28 cellular contexts compared by ENCODE assay signal in the genomic region with DNA sequence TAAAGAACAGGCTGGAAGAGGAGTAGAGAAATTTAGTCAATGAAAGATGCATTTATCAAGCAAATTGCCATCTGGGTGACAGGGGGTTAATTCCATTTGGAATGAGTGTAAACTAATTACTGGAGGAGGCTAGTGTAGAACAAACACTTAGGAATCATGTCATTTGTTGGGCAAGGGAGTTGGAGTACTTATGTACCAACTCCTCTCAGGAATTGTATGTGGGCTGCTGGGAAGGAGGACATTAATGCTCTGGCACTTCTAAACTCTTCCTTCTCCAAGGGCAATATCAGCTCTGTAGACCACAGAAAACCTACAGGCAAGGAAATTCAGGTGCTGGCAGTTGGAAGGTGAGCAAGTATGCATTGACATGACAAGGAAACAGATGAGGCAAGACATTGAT.
"Had no signal": no experiment of that assay in that cellular context is flagged by ENCODE, and none has a peak within 500 bp of the region (broad histone marks: within the 10 kb centered on the region; RNA-seq: fewer than 3 reads in every experiment).

No MANE protein-coding gene starts in this region.

- H3K27ac Mint-ChIP-seq: activated CD4-positive, alpha-beta memory T cell treated with anti-CD3 and anti-CD28 coated beads for 36 hours; activated CD4-positive, alpha-beta T cell treated with anti-CD3 and anti-CD28 coated beads, Interleukin-2, amount 10 ng/mL, durations not matched to agents 24 days and 14 days; activated naive CD4-positive, alpha-beta T cell treated with anti-CD3 and anti-CD28 coated beads, Interleukin-2, amount 50 U/mL, for 72 hours; activated naive CD8-positive, alpha-beta T cell treated with anti-CD3 and anti-CD28 coated beads, Interleukin-2, amount 50 U/mL, for 24 hours; T-helper 1 cell treated with Interleukin-12 subunit alpha and Interleukin-12 subunit beta and Interleukin-4 antibody, amounts not matched to agents 30 μg/mL and 1 μg/mL, for 36 hours; WTC11 had no signal

- FAIRE-seq: bronchial epithelial cell, RCC 7860 had no signal

- H3K27ac ChIP-seq: ascending aorta, body of pancreas, SJSA1 had no signal

- H3K4me3 Mint-ChIP-seq: activated CD4-positive, alpha-beta memory T cell treated with anti-CD3 and anti-CD28 coated beads for 36 hours; activated CD4-positive, alpha-beta T cell treated with anti-CD3 and anti-CD28 coated beads, Interleukin-2, amount 10 ng/mL, durations not matched to agents 24 days and 14 days; activated naive CD8-positive, alpha-beta T cell treated with anti-CD3 and anti-CD28 coated beads, Interleukin-2, amount 50 U/mL, for 24 hours; activated T-cell treated with anti-CD3 and anti-CD28 coated beads, Interleukin-2, amount 50 U/mL, for 4 hours; T-helper 1 cell treated with Interleukin-12 subunit alpha and Interleukin-12 subunit beta and Interleukin-4 antibody, amounts not matched to agents 30 μg/mL and 1 μg/mL, for 36 hours; WTC11 had no signal

- DNase-seq: activated CD4-positive, alpha-beta memory T cell treated with anti-CD3 and anti-CD28 coated beads for 36 hours; activated CD4-positive, alpha-beta T cell treated with anti-CD3 and anti-CD28 coated beads, Interleukin-2, amount 10 ng/mL, durations not matched to agents 24 days and 14 days; activated CD4-positive, CD25-positive, alpha-beta regulatory T cell treated with anti-CD3 and anti-CD28 coated beads, Interleukin-2, amount 50 U/mL, for 72 hours; activated CD8-positive, alpha-beta memory T cell treated with anti-CD3 and anti-CD28 coated beads for 24 hours; activated effector memory CD4-positive, alpha-beta T cell treated with anti-CD3 and anti-CD28 coated beads, Interleukin-2, amount 50 U/mL, for 16 hours; activated naive CD4-positive, alpha-beta T cell treated with Interleukin-2 at 50 U/mL for 16 hours; activated naive CD8-positive, alpha-beta T cell treated with anti-CD3 and anti-CD28 coated beads, Interleukin-2, amount 50 U/mL, for 24 hours; activated T-cell treated with anti-CD3 and anti-CD28 coated beads, Interleukin-2, amount 50 U/mL, for 4 hours; amniotic stem cell; body of pancreas; central memory CD4-positive, alpha-beta T cell; IMR-90; Kasumi-1; KBM-7; NCI-H1105 treated with DMSO at 0.1 percent for 48 hours; NCI-H1930; NCI-H2227 treated with DMSO at 0.1 percent for 48 hours; NCI-H446 treated with DMSO at 0.1 percent for 48 hours; NCI-H526 treated with DMSO at 0.1 percent for 48 hours; PC-3; SHP77 had no signal

- H3K9me3 Mint-ChIP-seq: activated CD4-positive, alpha-beta memory T cell treated with anti-CD3 and anti-CD28 coated beads for 36 hours; activated CD4-positive, alpha-beta T cell treated with anti-CD3 and anti-CD28 coated beads, Interleukin-2, amount 10 ng/mL, durations not matched to agents 24 days and 14 days; activated naive CD8-positive, alpha-beta T cell treated with anti-CD3 and anti-CD28 coated beads, Interleukin-2, amount 50 U/mL, for 24 hours had no signal

- H3K36me3 ChIP-seq: ascending aorta, SJSA1 had no signal

- H3K27me3 ChIP-seq: ascending aorta, body of pancreas, SJSA1 had no signal

- H3K4me1 ChIP-seq: ascending aorta, body of pancreas, SJSA1 had no signal

- H3K9me3 ChIP-seq: ascending aorta, body of pancreas, SJSA1 had no signal

- H3K27me3 Mint-ChIP-seq: activated CD4-positive, alpha-beta T cell treated with anti-CD3 and anti-CD28 coated beads, Interleukin-2, amount 10 ng/mL, durations not matched to agents 24 days and 14 days; activated naive CD8-positive, alpha-beta T cell treated with anti-CD3 and anti-CD28 coated beads, Interleukin-2, amount 50 U/mL, for 24 hours had no signal

- H3K4me1 Mint-ChIP-seq: activated CD4-positive, alpha-beta T cell treated with anti-CD3 and anti-CD28 coated beads, Interleukin-2, amount 10 ng/mL, durations not matched to agents 24 days and 14 days; activated naive CD8-positive, alpha-beta T cell treated with anti-CD3 and anti-CD28 coated beads, Interleukin-2, amount 50 U/mL, for 24 hours had no signal

- H3K4me3 ChIP-seq: ascending aorta, body of pancreas, SJSA1 had no signal

- H3K36me3 Mint-ChIP-seq: activated CD4-positive, alpha-beta memory T cell treated with anti-CD3 and anti-CD28 coated beads for 36 hours; activated naive CD4-positive, alpha-beta T cell treated with anti-CD3 and anti-CD28 coated beads, Interleukin-2, amount 50 U/mL, for 72 hours; WTC11 had no signal
